ENCODE assay signal across 19 cellular contexts in the genomic region with DNA sequence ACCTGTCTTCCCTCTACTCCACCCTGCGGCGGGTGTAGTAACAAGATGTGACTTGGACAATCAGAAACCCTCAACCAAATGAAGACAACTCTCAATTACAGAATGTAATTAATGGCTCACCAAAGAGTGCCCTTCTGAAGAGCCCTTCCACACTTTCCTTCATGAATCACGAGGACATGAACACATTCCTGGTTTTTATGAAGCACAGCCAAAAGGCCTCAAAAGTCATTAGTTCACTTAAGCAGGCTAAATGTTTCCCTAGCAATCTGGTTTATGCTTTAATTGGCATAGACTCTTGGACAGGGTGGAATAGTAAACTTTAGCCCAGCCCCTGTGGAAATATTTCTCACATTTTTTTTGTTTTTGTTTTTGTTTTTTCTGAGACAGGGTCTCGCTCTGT.
"Had no signal": no experiment of that assay in that cellular context is flagged by ENCODE, and none has a peak within 500 bp of the region (broad histone marks: within the 10 kb centered on the region; RNA-seq: fewer than 3 reads in every experiment).

No MANE protein-coding gene starts in this region.

- H3K36me3 ChIP-seq: esophagus squamous epithelium, pancreas, right atrium auricular region, sigmoid colon, spleen, thoracic aorta, tibial nerve, upper lobe of left lung had no signal

- DNase-seq: dermis blood vessel endothelial cell; effector memory CD4-positive, alpha-beta T cell; erythroblast; esophagus squamous epithelium; kidney; left colon; natural killer cell; occipital lobe; pancreas; sigmoid colon; spleen; stimulated activated CD4-positive, alpha-beta T cell treated with anti-CD3 and anti-CD28 coated beads, Interleukin-4, amount 100 ng/mL, for 4 hours; upper lobe of left lung had no signal

- H3K4me1 ChIP-seq: pancreas, sigmoid colon had no signal

- H3K27me3 ChIP-seq: esophagus squamous epithelium, pancreas, right atrium auricular region, sigmoid colon, spleen, tibial nerve, upper lobe of left lung had no signal

- H3K27ac ChIP-seq: coronary artery, esophagus squamous epithelium, pancreas, right atrium auricular region, sigmoid colon, spleen, thoracic aorta, tibial nerve, upper lobe of left lung had no signal

- H3K9me3 ChIP-seq: esophagus squamous epithelium, pancreas, right atrium auricular region, sigmoid colon, spleen, thoracic aorta, tibial nerve, upper lobe of left lung had no signal

- H3K4me3 ChIP-seq: coronary artery, esophagus squamous epithelium, lung, pancreas, right atrium auricular region, sigmoid colon, spleen, thoracic aorta, tibial nerve, upper lobe of left lung had no signal

- ATAC-seq: left colon; natural killer cell; pancreas; stimulated activated memory B cell treated with anti-CD40 and anti-IgM and Interleukin-4, amounts not matched to agents 10 μg/mL and 1 μg/mL and 100 μg/mL, for 72 hours had no signal
